ENCODE assay signal across 7 cellular contexts in genomic region chr11:85852754-85853153, GRCh38. TPM values are rescaled to one million over a fixed set of nuclear protein-coding genes. Genes with fewer than 3 reads are reported as not detected.
"Had no signal": no experiment of that assay in that cellular context is flagged by ENCODE, and none has a peak within 500 bp of the region (broad histone marks: within the 10 kb centered on the region; RNA-seq: fewer than 3 reads in every experiment).

No MANE protein-coding gene starts in this region.

RNA-seq across cellular contexts. Expression of gene CCDC83, which starts 2.4 kb away (rescaled TPM):
- total RNA-seq: GM23248, GM23338, H1, H4, H7, H9, HFFc6 had no signal
- polyA plus RNA-seq: GM23248, GM23338, H1 had no signal
